ENCODE assay signal across 14 cellular contexts in genomic region chr2:69067866-69068265, GRCh38. TPM values are rescaled to one million over a fixed set of nuclear protein-coding genes. Genes with fewer than 3 reads are reported as not detected.
DNase-seq lines count a peak whose midpoint lies in the region; ATAC-seq and TF ChIP-seq lines count a peak whose summit lies in the region.
"Had no signal": no experiment of that assay in that cellular context is flagged by ENCODE, and none has a peak within 500 bp of the region (broad histone marks: within the 10 kb centered on the region; RNA-seq: fewer than 3 reads in every experiment).

No MANE protein-coding gene starts in this region.

- H3K4me1 Mint-ChIP-seq in chondrocyte (ENCODE audit: low read depth) (peaks cover 52% of the 10 kb centered on the region), nephron progenitor cell (peaks cover 34% of the 10 kb centered on the region)
- H3K4me1 Mint-ChIP-seq: CD8-positive, alpha-beta memory T cell had no signal

- H3K27ac Mint-ChIP-seq in chondrocyte (ENCODE audit: unreplicated experiment) (peak overlapping the region; percentile 67), nephron progenitor cell (peak overlapping the region; percentile 82)
- H3K27ac Mint-ChIP-seq: CD8-positive, alpha-beta memory T cell had no signal

- no peak for TF ChIP-seq CTCF in heart left ventricle (IDR thresholded peaks at IDR 0.05)
- TF ChIP-seq CTCF in chondrocyte (IDR thresholded peaks at IDR 0.05): no peak
- TF ChIP-seq CTCF in nephron progenitor cell (IDR thresholded peaks at IDR 0.05): no peak
- no peak for TF ChIP-seq CTCF in uterus (IDR thresholded peaks at IDR 0.05)

- no peak for TF ChIP-seq POLR2A in heart left ventricle (IDR thresholded peaks at IDR 0.05)
- TF ChIP-seq POLR2A in uterus (IDR thresholded peaks at IDR 0.05): no peak

- H3K27ac ChIP-seq in heart left ventricle (peak overlapping the region in 8 of 12 donors; percentile 4 to 83 (median 58)), uterus (peak overlapping the region; percentile 48 to 78)
- H3K27ac ChIP-seq: 22Rv1 had no signal

- peaks cover 26% of the 10 kb centered on the region for H3K36me3 Mint-ChIP-seq in chondrocyte (ENCODE audit: low read depth)
- H3K36me3 Mint-ChIP-seq in nephron progenitor cell (ENCODE audit: low read depth): peaks cover 54% of the 10 kb centered on the region
- H3K36me3 Mint-ChIP-seq: CD8-positive, alpha-beta memory T cell had no signal

- no peaks in the 10 kb centered on the region for H3K27me3 ChIP-seq in heart left ventricle
- H3K27me3 ChIP-seq in uterus: no peaks in the 10 kb centered on the region
- H3K27me3 ChIP-seq: Peyer's patch had no signal

- H3K27me3 Mint-ChIP-seq in chondrocyte (ENCODE audit: low read depth) (no peaks in the 10 kb centered on the region), nephron progenitor cell (ENCODE audit: low read depth, poor library complexity) (no peaks in the 10 kb centered on the region)

- ATAC-seq in heart left ventricle (no peak), left cardiac atrium (no peak), HG02840 (IDR thresholded peaks at IDR 0.05; ENCODE audit: low FRiP score, unreplicated experiment) (no peak)

- intact Hi-C loops in heart left ventricle (cut with DNase I) (no loop called here), left cardiac atrium (cut with DNase I) (no loop called here), uterus (cut with DNase I; ENCODE audit: low total_unique reads) (no loop called here)

- peaks cover 0 to 4% (median 0%) of the 10 kb centered on the region in 12 donors for H3K9me3 ChIP-seq in heart left ventricle
- H3K9me3 ChIP-seq in uterus: no peaks in the 10 kb centered on the region
- H3K9me3 ChIP-seq: Peyer's patch had no signal

- DNase-seq in heart left ventricle (no peak), left cardiac atrium (no peak), chondrocyte (ENCODE audit: low spot score) (no peak), nephron progenitor cell (no peak), uterus (no peak), NCI-H2081 treated with DMSO at 0.1 percent for 48 hours (lab: John Stamatoyannopoulos, UW) (no peak), NCI-H2107 (lab: John Stamatoyannopoulos, UW) (no peak)
- DNase-seq: CD8-positive, alpha-beta memory T cell; GOT3; NCI-H446 treated with DMSO at 0.1 percent for 48 hours; NCI-H774; Peyer's patch had no signal

- H3K9me3 Mint-ChIP-seq in chondrocyte (ENCODE audit: low read depth) (peaks cover 8% of the 10 kb centered on the region), nephron progenitor cell (peaks cover 33% of the 10 kb centered on the region)

- peaks cover 0 to 25% (median 9%) of the 10 kb centered on the region in 12 donors for H3K4me1 ChIP-seq in heart left ventricle
- no peaks in the 10 kb centered on the region for H3K4me1 ChIP-seq in uterus
- H3K4me1 ChIP-seq: Peyer's patch had no signal

- no peak overlapping the region for H3K4me3 ChIP-seq in heart left ventricle
- H3K4me3 ChIP-seq in uterus: no peak overlapping the region
- H3K4me3 ChIP-seq: Peyer's patch had no signal

- H3K36me3 ChIP-seq in heart left ventricle (peaks cover 0 to 13% (median 0%) of the 10 kb centered on the region in 9 donors), uterus (no peaks in the 10 kb centered on the region)
- H3K36me3 ChIP-seq: Peyer's patch had no signal

- H3K4me3 Mint-ChIP-seq in chondrocyte (ENCODE audit: unreplicated experiment) (no peak overlapping the region), nephron progenitor cell (peak overlapping the region; percentile 27)
- H3K4me3 Mint-ChIP-seq: CD8-positive, alpha-beta memory T cell had no signal

RNA-seq across cellular contexts. Expression of gene ANTXR1, which starts 54.9 kb away (rescaled TPM):
- 10 to 100 TPM; 13.1 to 75.2 (median 23.3) TPM for total RNA-seq in heart left ventricle
- polyA plus RNA-seq in heart left ventricle: 10 to 100 TPM in 1 of 2 donors, 1 to 10 TPM in 1; 5.8 to 26.3 TPM
- 10 to 100 TPM; 38.4 to 39.9 TPM for total RNA-seq in left cardiac atrium
- 207 to 351 TPM (median 347 TPM) in 3 replicates for total RNA-seq in chondrocyte
- total RNA-seq in uterus: 100 to 1,000 TPM in 3 of 4 donors, 10 to 100 TPM in 1; 63.0 to 134 (median 113) TPM
- polyA plus RNA-seq: CD8-positive, alpha-beta memory T cell had no signal
